Comparison of ENCODE assay signal across 9 cellular contexts in the genomic region with DNA sequence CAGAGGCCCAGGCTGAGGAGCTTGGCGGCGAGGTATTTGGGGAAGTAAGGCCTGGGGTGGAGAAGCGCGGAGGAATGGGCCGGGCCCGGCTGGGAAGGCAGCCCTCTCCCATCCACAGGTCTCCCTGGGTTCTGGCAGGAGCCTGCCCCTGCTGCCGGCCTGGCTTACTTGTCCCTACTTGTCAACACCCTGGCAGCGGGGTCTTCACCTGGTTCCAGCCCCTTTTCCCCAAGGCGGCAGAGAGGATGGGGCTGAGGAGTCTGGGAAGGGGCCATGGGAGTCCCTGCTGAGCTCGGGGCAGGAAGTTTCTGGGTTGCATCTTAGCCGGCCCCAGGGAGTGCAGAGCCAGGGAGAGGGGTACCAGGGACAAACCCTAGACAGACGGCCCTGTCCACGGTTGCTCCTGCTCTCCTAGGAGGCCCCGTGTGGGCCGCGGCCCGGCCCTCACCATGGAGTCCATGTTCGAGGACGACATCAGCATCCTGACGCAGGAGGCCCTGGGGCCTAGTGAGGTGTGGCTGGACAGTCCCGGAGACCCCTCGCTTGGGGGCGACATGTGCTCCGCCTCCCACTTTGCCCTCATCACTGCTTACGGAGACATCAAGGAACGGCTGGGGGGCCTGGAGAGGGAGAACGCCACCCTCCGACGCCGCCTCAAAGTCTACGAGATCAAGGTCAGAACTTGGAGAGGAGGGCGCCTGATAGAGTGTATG. TPM values are rescaled to one million over a fixed set of nuclear protein-coding genes. Genes with fewer than 3 reads are reported as not detected.
DNase-seq lines count a peak whose midpoint lies in the region; ATAC-seq, FAIRE-seq and TF ChIP-seq lines count a peak whose summit lies in the region.
"Had no signal": no experiment of that assay in that cellular context is flagged by ENCODE, and none has a peak within 500 bp of the region (broad histone marks: within the 10 kb centered on the region; RNA-seq: fewer than 3 reads in every experiment).

No MANE protein-coding gene starts in this region.

- TF ChIP-seq POLR2A in breast epithelium (IDR thresholded peaks at IDR 0.05) (no peak), K562 (conservative IDR thresholded peaks at IDR 0.05) (no peak)

- H3K36me3 ChIP-seq in breast epithelium (no peaks in the 10 kb centered on the region), K562 (ENCODE audit: control insufficient read depth, insufficient read depth, low read length) (peaks cover 9% of the 10 kb centered on the region; the same call in 1 of the 3 replicates)

- in situ Hi-C loops in K562 (cut with MboI) = no loop called here

- peak overlapping the region; percentile 93 to 98 (median 95) for H3K4me3 ChIP-seq in breast epithelium
- H3K4me3 ChIP-seq in K562 = peak overlapping the region; percentile 77; the same call in 1 of the 2 replicates

- H3K27me3 ChIP-seq in breast epithelium (no peaks in the 10 kb centered on the region), K562 (ENCODE audit: control insufficient read depth in 2 of 2, insufficient read depth in 2 of 2, low read length in 2 of 2) (no peaks in the 10 kb centered on the region)

- intact Hi-C loops in breast epithelium (cut with DNase I; ENCODE audit: low total_unique reads) (no loop called here), MCF 10A (cut with micrococcal nuclease) (no loop called here), K562 (cut with micrococcal nuclease) (loop anchor here (5.0 kb wide), 1 partner anchor 106 kb away; no protein-coding TSS in a partner anchor)

- TF ChIP-seq EP300 in K562 (IDR thresholded peaks at IDR 0.05; ENCODE audit: low read length) = no peak

- peaks cover 9% of the 10 kb centered on the region for H3K4me1 Mint-ChIP-seq in MCF 10A (ENCODE audit: insufficient read depth, unreplicated experiment)
- peaks cover 26% of the 10 kb centered on the region for H3K4me1 Mint-ChIP-seq in memory B cell
- H3K4me1 Mint-ChIP-seq in type B pancreatic cell (ENCODE audit: unreplicated experiment) = peaks cover 21% of the 10 kb centered on the region

- H3K4me2 ChIP-seq in K562 (ENCODE audit: insufficient read depth, low read length) = peak overlapping the region; percentile 59; the same call in 1 of the 2 replicates

- no peak for FAIRE-seq in K562 (lab: Jason Lieb, UNC)
- FAIRE-seq in RCC 7860 (lab: Jason Lieb, UNC) = no peak

- H3K9ac ChIP-seq in K562 (ENCODE audit: insufficient read depth in 1 of 2, low read depth in 2 of 2, low read length in 2 of 2) = peak overlapping the region; percentile 54 to 89; a peak in 3 of 4 replicates

- H3K36me3 Mint-ChIP-seq in MCF 10A (ENCODE audit: insufficient read depth, unreplicated experiment) (no peaks in the 10 kb centered on the region), memory B cell (no peaks in the 10 kb centered on the region), type B pancreatic cell (no peaks in the 10 kb centered on the region)

- TF ChIP-seq CTCF in breast epithelium (IDR thresholded peaks at IDR 0.05) (no peak), MCF 10A (IDR thresholded peaks at IDR 0.05; ENCODE audit: unreplicated experiment) (no peak), K562 (IDR thresholded peaks at IDR 0.05 in 2 of 3, conservative IDR thresholded peaks at IDR 0.05 in 1 of 3; ENCODE audit: insufficient read depth in 2 of 3, low read depth in 1 of 3, low read length in 3 of 3) (no peak), type B pancreatic cell (conservative IDR thresholded peaks at IDR 0.05) (no peak)

- peak overlapping the region; percentile 85 to 93 for H3K27ac ChIP-seq in breast epithelium
- peak overlapping the region; percentile 53; the same call in 1 of the 3 replicates for H3K27ac ChIP-seq in K562 (ENCODE audit: extremely low read depth, low read depth, low read length)

- H3K4me1 ChIP-seq in breast epithelium (peaks cover 0 to 3% of the 10 kb centered on the region in 2 donors), K562 (replicated peaks in 1 of 2; ENCODE audit: control insufficient read depth in 2 of 2, insufficient read depth in 2 of 2, low read length in 2 of 2) (peaks cover 12 to 45% of the 10 kb centered on the region in 2 experiments; a peak in 4 of 5 replicates)

- BruUV-seq in MCF 10A (replicated peaks; lab: Mats Ljungman, UMichigan) (no TSS peak), K562 (replicated peaks; lab: Mats Ljungman, UMichigan) (no TSS peak)

- H3K4me3 Mint-ChIP-seq in MCF 10A (ENCODE audit: unreplicated experiment) (no peak overlapping the region), memory B cell (peak overlapping the region; percentile 82), type B pancreatic cell (peak overlapping the region; percentile 93)

- H3K9me1 ChIP-seq in K562 (ENCODE audit: control insufficient read depth, insufficient read depth, low read length) = no peaks in the 10 kb centered on the region

- WGBS in K562 (ENCODE audit: insufficient coverage, low coverage, missing lambda C conversion rate) = 75% methylated on average over 26 of the region's 32 CpGs

- ATAC-seq in K562 (no peak), memory B cell (ENCODE audit: low read depth) (no peak)

- peak overlapping the region; percentile 77 for H2AFZ ChIP-seq in K562 (ENCODE audit: low read depth, low read length)

- no peaks in the 10 kb centered on the region for H3K9me3 ChIP-seq in breast epithelium
- H3K9me3 ChIP-seq in K562 (replicated peaks; ENCODE audit: control insufficient read depth, insufficient read depth, low read depth, low read length) = no peaks in the 10 kb centered on the region

- POLR2A ChIA-PET in MCF 10A (lab: Yijun Ruan, JAX) (no interaction called here), K562 (lab: Yijun Ruan, JAX) (interaction anchor here (0.6 to 0.7 kb wide), 2 partner anchors 31 to 45 kb away, joined by 3 read pairs; no protein-coding TSS in a partner anchor)

- H3K9me3 Mint-ChIP-seq in MCF 10A (ENCODE audit: unreplicated experiment) (no peaks in the 10 kb centered on the region), memory B cell (no peaks in the 10 kb centered on the region), type B pancreatic cell (no peaks in the 10 kb centered on the region)

- peaks cover 5% of the 10 kb centered on the region; the same call in 2 of the 3 replicates for H3K79me2 ChIP-seq in K562 (ENCODE audit: control insufficient read depth, insufficient read depth, low read length)

- no peak for DNase-seq in breast epithelium (ENCODE audit: low spot score in 2 of 2)
- DNase-seq in MCF 10A (ENCODE audit: unreplicated experiment) = no peak
- no peak for DNase-seq in K562 (ENCODE audit: extremely low read depth in 1 of 4, low spot score in 3 of 4)
- no peak for DNase-seq in memory B cell (ENCODE audit: low spot score in 2 of 2)
- DNase-seq in type B pancreatic cell (ENCODE audit: extremely low spot score, unreplicated experiment) = no peak
- no peak for DNase-seq in NCI-H526 (lab: John Stamatoyannopoulos, UW)
- DNase-seq in RCC 7860 (ENCODE audit: low spot score) = no peak
- DNase-seq in A172 (ENCODE audit: low spot score) = no peak
- DNase-seq: activated CD4-positive, alpha-beta T cell treated with anti-CD3 and anti-CD28 coated beads for 1 hour had no signal

- TF ChIP-seq RAD21 in K562 (CRISPR knock-in tag; conservative IDR thresholded peaks at IDR 0.05 in 1 of 2, IDR thresholded peaks at IDR 0.05 in 1 of 2) = no peak

- H3K27ac Mint-ChIP-seq in MCF 10A (ENCODE audit: low read depth, unreplicated experiment) = no peak overlapping the region
- no peak overlapping the region for H3K27ac Mint-ChIP-seq in memory B cell
- no peak overlapping the region for H3K27ac Mint-ChIP-seq in type B pancreatic cell

- CTCF ChIA-PET in MCF 10A (lab: Yijun Ruan, JAX) (no interaction called here), K562 (lab: Yijun Ruan, JAX; ENCODE audit: low intra/inter-chr PET ratio) (no interaction called here)

- H4K20me1 ChIP-seq in K562 (replicated peaks; ENCODE audit: control insufficient read depth, insufficient read depth, low read length) = no peaks in the 10 kb centered on the region

- H3K27me3 Mint-ChIP-seq in MCF 10A (ENCODE audit: insufficient read depth, unreplicated experiment) (peaks cover 26% of the 10 kb centered on the region), memory B cell (peaks cover 1% of the 10 kb centered on the region), type B pancreatic cell (no peaks in the 10 kb centered on the region)

RNA-seq across cellular contexts. Expression of a gene that starts 1.9 kb away (rescaled TPM):
- total RNA-seq in breast epithelium (10 to 100 TPM in 1 of 3 donors, 1 to 10 TPM in 2; 4.5 to 11.5 (median 8.3) TPM), MCF 10A (2022) (0.40 and 1.5 TPM in 2 replicates), K562 (2014; rRNA removed) (10.6 and 14.7 TPM in 2 replicates), K562 (2014; rRNA removed; fragmentation: Illumina TruSeq; extraction: Trizol) (3.7 and 4.4 TPM in 2 replicates), K562 (2015; rRNA removed; fragmentation: Illumina TruSeq; extraction: Trizol) (4.7 and 5.1 TPM in 2 replicates), K562 (2021) (12.5 and 15.6 TPM in 2 replicates), type B pancreatic cell (ENCODE audit: low replicate concordance) (10.5 and 19.7 TPM in 2 replicates)
- total RNA-seq in K562 (2011; cell fraction: chromatin; rRNA removed; ENCODE audit: low replicate concordance) = 12.3 and 22.7 TPM in 2 replicates
- 11.2 and 11.4 TPM in 2 replicates for total RNA-seq in K562 (2011; cell fraction: nucleolus; rRNA removed)
- 9.2 and 10.6 TPM in 2 replicates for total RNA-seq in K562 (2011; cell fraction: nucleoplasm; rRNA removed)
- polyA plus RNA-seq in K562 (2011; rRNA removed) (7.2 and 8.7 TPM in 2 replicates), K562 (2014; fragmentation: Illumina TruSeq; extraction: Trizol) (6.8 and 11.4 TPM in 2 replicates), K562 (2014; fragmentation: Nextera tagmentation; extraction: Ambion mirVana) (under 1 TPM; 0.03 to 0.08 TPM), K562 (2014; rRNA removed) (12.9 and 13.0 TPM in 2 replicates)
- polyA plus RNA-seq in K562 (2011; cell fraction: cytosol; rRNA removed) = 4.8 and 9.7 TPM in 2 replicates
- 23.1 and 27.9 TPM in 2 replicates for polyA plus RNA-seq in K562 (2011; cell fraction: nucleus; rRNA removed)
- 10.5 and 13.8 TPM in 2 replicates for polyA plus RNA-seq in K562 (2012)
- polyA minus RNA-seq in K562 (2011; rRNA and poly(A)+ RNA removed) = 5.9 and 7.0 TPM in 2 replicates
- polyA minus RNA-seq in K562 (2011; cell fraction: cytosol; rRNA and poly(A)+ RNA removed) = 5.4 and 7.0 TPM in 2 replicates
- polyA minus RNA-seq in K562 (2011; cell fraction: nucleus; rRNA and poly(A)+ RNA removed) = 2.6 and 3.9 TPM in 2 replicates
- total RNA-seq in A172 (2014; rRNA removed; shearing (Covaris generic)) = 3.3 and 5.5 TPM in 2 replicates

RNA-seq across cellular contexts. Expression of a gene that starts 37.2 kb away (rescaled TPM):
- total RNA-seq in breast epithelium (1 to 10 TPM in 2 of 3 donors, under 1 TPM in 1; 0.33 to 1.8 (median 1.0) TPM), MCF 10A (2022) (not detected in 2 replicates), K562 (2014; rRNA removed) (not detected in 2 replicates), K562 (2014; rRNA removed; fragmentation: Illumina TruSeq; extraction: Trizol) (not detected in 2 replicates), K562 (2015; rRNA removed; fragmentation: Illumina TruSeq; extraction: Trizol) (not detected in 2 replicates), K562 (2021) (0.07 and 0.18 TPM in 2 replicates), type B pancreatic cell (ENCODE audit: low replicate concordance) (not detected in 2 replicates)
- total RNA-seq in K562 (2011; cell fraction: chromatin; rRNA removed; ENCODE audit: low replicate concordance) = not detected in 2 replicates
- not detected in 2 replicates for total RNA-seq in K562 (2011; cell fraction: nucleolus; rRNA removed)
- not detected in 2 replicates for total RNA-seq in K562 (2011; cell fraction: nucleoplasm; rRNA removed)
- polyA plus RNA-seq in K562 (2011; rRNA removed) (not detected in 2 replicates), K562 (2014; fragmentation: Illumina TruSeq; extraction: Trizol) (not detected in 2 replicates), K562 (2014; fragmentation: Nextera tagmentation; extraction: Ambion mirVana) (not detected), K562 (2014; rRNA removed) (not detected in 2 replicates)
- polyA plus RNA-seq in K562 (2011; cell fraction: cytosol; rRNA removed) = not detected in 2 replicates
- polyA plus RNA-seq in K562 (2011; cell fraction: nucleus; rRNA removed) = not detected in 2 replicates
- polyA plus RNA-seq in K562 (2012) = not detected in 2 replicates
- polyA minus RNA-seq in K562 (2011; rRNA and poly(A)+ RNA removed) = not detected in 2 replicates
- polyA minus RNA-seq in K562 (2011; cell fraction: cytosol; rRNA and poly(A)+ RNA removed) = not detected in 2 replicates
- not detected in 2 replicates for polyA minus RNA-seq in K562 (2011; cell fraction: nucleus; rRNA and poly(A)+ RNA removed)
- total RNA-seq in A172 (2014; rRNA removed; shearing (Covaris generic)) = not detected in 2 replicates

RNA-seq across cellular contexts. Expression of a gene that starts 46.1 kb away (rescaled TPM):
- total RNA-seq in breast epithelium = 100 to 1,000 TPM; 148 to 238 (median 189) TPM
- 522 and 609 TPM in 2 replicates for total RNA-seq in MCF 10A (2022)
- 346 and 425 TPM in 2 replicates for total RNA-seq in K562 (2011; cell fraction: chromatin; rRNA removed; ENCODE audit: low replicate concordance)
- 99.4 and 109 TPM in 2 replicates for total RNA-seq in K562 (2011; cell fraction: nucleolus; rRNA removed)
- 177 and 202 TPM in 2 replicates for total RNA-seq in K562 (2011; cell fraction: nucleoplasm; rRNA removed)
- total RNA-seq in K562 (2014; rRNA removed) = 271 and 293 TPM in 2 replicates
- 396 and 433 TPM in 2 replicates for total RNA-seq in K562 (2014; rRNA removed; fragmentation: Illumina TruSeq; extraction: Trizol)
- 339 and 354 TPM in 2 replicates for total RNA-seq in K562 (2015; rRNA removed; fragmentation: Illumina TruSeq; extraction: Trizol)
- 591 and 622 TPM in 2 replicates for total RNA-seq in K562 (2021)
- polyA plus RNA-seq in K562 (2011; rRNA removed) = 331 and 369 TPM in 2 replicates
- 220 and 227 TPM in 2 replicates for polyA plus RNA-seq in K562 (2011; cell fraction: cytosol; rRNA removed)
- polyA plus RNA-seq in K562 (2011; cell fraction: nucleus; rRNA removed) = 164 and 211 TPM in 2 replicates
- polyA plus RNA-seq in K562 (2012) = 290 and 376 TPM in 2 replicates
- 515 and 528 TPM in 2 replicates for polyA plus RNA-seq in K562 (2014; fragmentation: Illumina TruSeq; extraction: Trizol)
- 100 to 1,000 TPM; 154 to 176 TPM for polyA plus RNA-seq in K562 (2014; fragmentation: Nextera tagmentation; extraction: Ambion mirVana)
- 271 and 316 TPM in 2 replicates for polyA plus RNA-seq in K562 (2014; rRNA removed)
- 493 and 515 TPM in 2 replicates for polyA minus RNA-seq in K562 (2011; rRNA and poly(A)+ RNA removed)
- 213 and 271 TPM in 2 replicates for polyA minus RNA-seq in K562 (2011; cell fraction: cytosol; rRNA and poly(A)+ RNA removed)
- 42.3 and 74.8 TPM in 2 replicates for polyA minus RNA-seq in K562 (2011; cell fraction: nucleus; rRNA and poly(A)+ RNA removed)
- total RNA-seq in type B pancreatic cell (ENCODE audit: low replicate concordance) = 300 and 372 TPM in 2 replicates
- 360 and 467 TPM in 2 replicates for total RNA-seq in A172 (2014; rRNA removed; shearing (Covaris generic))
